17 cellular contexts compared by ENCODE assay signal in genomic region chr17:38460082-38460715, GRCh38. TPM values are rescaled to one million over a fixed set of nuclear protein-coding genes. Genes with fewer than 3 reads are reported as not detected.
A peak's percentile ranks its signal among the peaks of the same experiment; 100 is the strongest.
DNase-seq lines count a peak whose midpoint lies in the region; TF ChIP-seq lines count a peak whose summit lies in the region.
"Had no signal": no experiment of that assay in that cellular context is flagged by ENCODE, and none has a peak within 500 bp of the region (broad histone marks: within the 10 kb centered on the region; RNA-seq: fewer than 3 reads in every experiment).

No MANE protein-coding gene starts in this region.

- H3K36me3 ChIP-seq in neural progenitor cell, result no peaks in the 10 kb centered on the region

- peak; percentile 6 for DNase-seq in NCI-H146 (lab: John Stamatoyannopoulos, UW)
- DNase-seq in NCI-H146 treated with DMSO at 0.1 percent for 48 hours (lab: John Stamatoyannopoulos, UW; ENCODE audit: unreplicated experiment), result no peak
- peak; percentile 33 for DNase-seq in NCI-H2227 (lab: John Stamatoyannopoulos, UW; ENCODE audit: unreplicated experiment)
- DNase-seq in ecto neural progenitor cell (ENCODE audit: low spot score), result peak; percentile 50
- no peak for DNase-seq in neural progenitor cell (ENCODE audit: low spot score)
- no peak for DNase-seq in GOT3 (lab: John Stamatoyannopoulos, UW)
- DNase-seq in DMS79 (lab: John Stamatoyannopoulos, UW), result no peak
- DNase-seq in NCI-H1048 (lab: John Stamatoyannopoulos, UW), result no peak
- DNase-seq: activated CD4-positive, alpha-beta memory T cell treated with anti-CD3 and anti-CD28 coated beads for 36 hours; activated naive CD4-positive, alpha-beta T cell treated with anti-CD3 and anti-CD28 coated beads, Interleukin-2, amount 10 ng/mL, durations not matched to agents 7 days and 5 days; activated T-cell treated with anti-CD3 and anti-CD28 coated beads, Interleukin-2, amount 50 U/mL, for 24 hours; natural killer cell; NCI-H187 treated with DMSO at 0.1 percent for 48 hours; SW 1271 had no signal

- peak overlapping the region; percentile 51 for H3K27ac Mint-ChIP-seq in neural progenitor cell
- H3K27ac Mint-ChIP-seq: activated CD4-positive, alpha-beta memory T cell treated with anti-CD3 and anti-CD28 coated beads for 36 hours; activated naive CD4-positive, alpha-beta T cell treated with anti-CD3 and anti-CD28 coated beads, Interleukin-2, amount 10 ng/mL, durations not matched to agents 7 days and 5 days; activated T-cell treated with anti-CD3 and anti-CD28 coated beads, Interleukin-2, amount 50 U/mL, for 24 hours; CD14-positive monocyte; natural killer cell; stimulated activated naive CD8-positive, alpha-beta T cell treated with anti-CD3 and anti-CD28 coated beads, Interleukin-15, Interleukin-2, amounts not matched to agents 100 ng/mL and 50 ng/mL, for 24 hours had no signal

- H3K27me3 ChIP-seq in neural progenitor cell, result no peaks in the 10 kb centered on the region

- H3K4me1 ChIP-seq in neural progenitor cell, result peaks cover 31% of the 10 kb centered on the region

- peak overlapping the region; percentile 4 for H3K4me3 Mint-ChIP-seq in neural progenitor cell
- H3K4me3 Mint-ChIP-seq: activated CD4-positive, alpha-beta memory T cell treated with anti-CD3 and anti-CD28 coated beads for 36 hours; activated naive CD4-positive, alpha-beta T cell treated with anti-CD3 and anti-CD28 coated beads, Interleukin-2, amount 10 ng/mL, durations not matched to agents 7 days and 5 days; activated T-cell treated with anti-CD3 and anti-CD28 coated beads, Interleukin-2, amount 50 U/mL, for 24 hours; CD14-positive monocyte; natural killer cell; stimulated activated naive CD8-positive, alpha-beta T cell treated with anti-CD3 and anti-CD28 coated beads, Interleukin-15, Interleukin-2, amounts not matched to agents 100 ng/mL and 50 ng/mL, for 24 hours had no signal

- no peak overlapping the region for H3K4me3 ChIP-seq in neural progenitor cell

- H3K9me3 Mint-ChIP-seq in neural progenitor cell, result peaks cover 3% of the 10 kb centered on the region
- H3K9me3 Mint-ChIP-seq: activated CD4-positive, alpha-beta memory T cell treated with anti-CD3 and anti-CD28 coated beads for 36 hours; activated naive CD4-positive, alpha-beta T cell treated with anti-CD3 and anti-CD28 coated beads, Interleukin-2, amount 10 ng/mL, durations not matched to agents 7 days and 5 days; activated T-cell treated with anti-CD3 and anti-CD28 coated beads, Interleukin-2, amount 50 U/mL, for 24 hours; CD14-positive monocyte; natural killer cell; stimulated activated naive CD8-positive, alpha-beta T cell treated with anti-CD3 and anti-CD28 coated beads, Interleukin-15, Interleukin-2, amounts not matched to agents 100 ng/mL and 50 ng/mL, for 24 hours had no signal

- H3F3A ChIP-seq in neural progenitor cell (ENCODE audit: low read depth), result peaks cover 12% of the 10 kb centered on the region

- H3K4me2 ChIP-seq in neural progenitor cell, result no peak overlapping the region

- H3K36me3 Mint-ChIP-seq in neural progenitor cell, result peaks cover 7% of the 10 kb centered on the region
- H3K36me3 Mint-ChIP-seq: activated CD4-positive, alpha-beta memory T cell treated with anti-CD3 and anti-CD28 coated beads for 36 hours; activated naive CD4-positive, alpha-beta T cell treated with anti-CD3 and anti-CD28 coated beads, Interleukin-2, amount 10 ng/mL, durations not matched to agents 7 days and 5 days; natural killer cell had no signal

- peaks cover 17% of the 10 kb centered on the region for H3K79me2 ChIP-seq in neural progenitor cell (ENCODE audit: low read depth)

- no peak overlapping the region for H3K27ac ChIP-seq in neural progenitor cell
- H3K27ac ChIP-seq: VCaP had no signal

- peaks cover 49% of the 10 kb centered on the region for H3K4me1 Mint-ChIP-seq in neural progenitor cell
- H3K4me1 Mint-ChIP-seq: activated naive CD4-positive, alpha-beta T cell treated with anti-CD3 and anti-CD28 coated beads, Interleukin-2, amount 10 ng/mL, durations not matched to agents 7 days and 5 days; CD14-positive monocyte; natural killer cell had no signal

- TF ChIP-seq CTCF in neural progenitor cell (IDR thresholded peaks at IDR 0.05), result no peak

- no peaks in the 10 kb centered on the region for H3K9me3 ChIP-seq in neural progenitor cell (ENCODE audit: low read depth)

- no peak overlapping the region for H3K9ac ChIP-seq in neural progenitor cell

- H3K27me3 Mint-ChIP-seq in neural progenitor cell (ENCODE audit: insufficient read depth, low read depth), result peaks cover 18% of the 10 kb centered on the region

- H2AFZ ChIP-seq in neural progenitor cell (replicated peaks), result no peak overlapping the region

- H4K20me1 ChIP-seq in neural progenitor cell (ENCODE audit: low read depth), result no peaks in the 10 kb centered on the region

RNA-seq across cellular contexts. Expression of gene ARHGAP23, which starts 31.9 kb away (rescaled TPM):
- total RNA-seq in neural progenitor cell (ENCODE audit: low replicate concordance), result 6.1 and 14.2 TPM in 2 replicates

Comparison
In these comparisons a context has a peak if more than half of its experiments do, and no peak if none do; other contexts are left out.
1. DNase-seq: peak in NCI-H146 (single experiment), NCI-H2227 (single experiment) and ecto neural progenitor cell (single experiment); none in NCI-H146 treated with DMSO at 0.1 percent for 48 hours (single experiment), neural progenitor cell (single experiment), GOT3 (single experiment), DMS79 (single experiment) and NCI-H1048 (single experiment).